Comparison of ENCODE assay signal across 1 cellular context in the genomic region with DNA sequence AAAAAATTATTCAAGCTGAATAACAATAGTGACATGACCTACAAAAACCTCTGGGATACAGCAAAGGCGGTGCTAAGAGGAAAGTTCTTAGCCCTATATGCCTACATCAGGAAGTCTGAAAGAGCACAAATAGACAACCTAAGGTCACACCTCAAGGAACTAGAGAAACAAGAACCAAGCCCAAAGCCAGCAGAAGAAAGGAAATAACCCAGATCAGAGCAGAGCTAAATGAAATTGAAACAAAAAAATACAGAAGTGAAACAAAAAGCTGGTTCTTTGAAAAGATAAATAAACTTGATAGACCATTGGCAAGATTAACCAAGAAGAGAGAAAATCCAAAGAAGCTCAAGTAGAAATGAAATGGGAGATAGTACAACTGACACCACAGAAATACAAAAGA.
TF ChIP-seq lines count a peak whose summit lies in the region.

No MANE protein-coding gene starts in this region.

TF ChIP-seq in HEK293T, 16 proteins besides CTCF, POLR2A, EP300 and RAD21 (continued from another document):
- TF ChIP-seq ELF4 (IDR thresholded peaks at IDR 0.05) (no peak), SUZ12 (IDR thresholded peaks at IDR 0.05) (no peak), FOXK2 (IDR thresholded peaks at IDR 0.05) (no peak), ZNF384 (IDR thresholded peaks at IDR 0.05) (no peak)
